ENCODE assay signal across 16 cellular contexts in the genomic region with DNA sequence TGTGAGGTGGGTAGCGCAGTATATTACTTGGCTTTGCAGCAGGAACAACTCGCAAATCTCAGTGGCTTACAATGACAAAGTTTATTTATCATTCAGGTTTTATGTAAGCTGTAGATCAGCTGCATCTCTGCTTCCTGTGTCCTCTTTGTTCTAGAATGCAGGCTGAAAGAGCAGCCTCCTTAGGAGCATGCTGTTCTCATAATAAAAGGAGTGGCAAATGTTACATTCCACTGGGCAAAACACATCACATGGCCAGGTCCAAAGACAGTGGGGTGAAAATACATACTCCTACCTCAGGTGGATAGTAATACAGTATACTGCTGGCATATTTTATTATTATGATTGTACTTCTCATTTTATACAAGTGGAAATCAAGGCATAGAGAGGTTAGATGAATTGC.
"Had no signal": no experiment of that assay in that cellular context is flagged by ENCODE, and none has a peak within 500 bp of the region (broad histone marks: within the 10 kb centered on the region; RNA-seq: fewer than 3 reads in every experiment).

No MANE protein-coding gene starts in this region.

- H3K4me3 ChIP-seq: dorsolateral prefrontal cortex, left ventricle myocardium inferior, right lobe of liver, upper lobe of right lung had no signal

- H3K9me3 ChIP-seq: left ventricle myocardium inferior, right lobe of liver, upper lobe of right lung had no signal

- H3K36me3 Mint-ChIP-seq: activated CD8-positive, alpha-beta memory T cell treated with anti-CD3 and anti-CD28 coated beads, Interleukin-2, amount 10 ng/mL, durations not matched to agents 7 days and 5 days; activated naive CD8-positive, alpha-beta T cell had no signal

- H3K27me3 ChIP-seq: dorsolateral prefrontal cortex, right lobe of liver, upper lobe of right lung had no signal

- H3K4me1 Mint-ChIP-seq: activated CD8-positive, alpha-beta memory T cell treated with anti-CD3 and anti-CD28 coated beads, Interleukin-2, amount 10 ng/mL, durations not matched to agents 7 days and 5 days had no signal

- H3K27ac ChIP-seq: dorsolateral prefrontal cortex, left ventricle myocardium inferior, right lobe of liver, upper lobe of right lung had no signal

- H3K36me3 ChIP-seq: left ventricle myocardium inferior, right lobe of liver, upper lobe of right lung had no signal

- H3K27me3 Mint-ChIP-seq: progenitor cell of endocrine pancreas had no signal

- DNase-seq: activated CD4-positive, alpha-beta T cell treated with anti-CD3 and anti-CD28 coated beads, Interleukin-2, amount 50 U/mL, for 4 hours; activated CD8-positive, alpha-beta memory T cell treated with anti-CD3 and anti-CD28 coated beads, Interleukin-2, amount 10 ng/mL, durations not matched to agents 7 days and 5 days; activated effector memory CD4-positive, alpha-beta T cell treated with anti-CD3 and anti-CD28 coated beads, Interleukin-2, amount 50 U/mL, for 16 hours; activated T-cell treated with anti-CD3 and anti-CD28 coated beads, Interleukin-2, amount 50 U/mL, for 24 hours; anterior cingulate cortex; dorsolateral prefrontal cortex; hippocampal formation; left ventricle myocardium inferior; right lobe of liver; stimulated activated CD4-positive, alpha-beta T cell treated with anti-CD3 and anti-CD28 coated beads, Interleukin-12 subunit alpha, Interleukin-12 subunit beta, amount 100 ng/mL, for 4 hours; stimulated activated naive CD4-positive, alpha-beta T cell treated with Interleukin-2 at 50 U/mL for 16 hours; upper lobe of right lung had no signal

- H3K4me1 ChIP-seq: right lobe of liver, upper lobe of right lung had no signal

- ATAC-seq: activated CD4-positive, CD25-positive, alpha-beta regulatory T cell treated with anti-CD3 and anti-CD28 coated beads, Interleukin-2, amount 50 U/mL, for 24 hours; activated CD8-positive, alpha-beta memory T cell treated with anti-CD3 and anti-CD28 coated beads, Interleukin-2, amount 10 ng/mL, durations not matched to agents 7 days and 5 days; esophagus mucosa; right lobe of liver; upper lobe of right lung had no signal

- H3K4me3 Mint-ChIP-seq: activated CD8-positive, alpha-beta memory T cell treated with anti-CD3 and anti-CD28 coated beads, Interleukin-2, amount 10 ng/mL, durations not matched to agents 7 days and 5 days; activated naive CD8-positive, alpha-beta T cell; activated T-cell treated with anti-CD3 and anti-CD28 coated beads, Interleukin-2, amount 50 U/mL, for 24 hours had no signal

- H3K9me3 Mint-ChIP-seq: activated T-cell treated with anti-CD3 and anti-CD28 coated beads, Interleukin-2, amount 50 U/mL, for 24 hours had no signal

- H3K27ac Mint-ChIP-seq: activated CD8-positive, alpha-beta memory T cell treated with anti-CD3 and anti-CD28 coated beads, Interleukin-2, amount 10 ng/mL, durations not matched to agents 7 days and 5 days; activated naive CD8-positive, alpha-beta T cell; activated T-cell treated with anti-CD3 and anti-CD28 coated beads, Interleukin-2, amount 50 U/mL, for 24 hours; progenitor cell of endocrine pancreas had no signal
